Comparison of ENCODE assay signal across 7 cellular contexts in genomic region chr14:55354500-55354899, GRCh38. TPM values are rescaled to one million over a fixed set of nuclear protein-coding genes. Genes with fewer than 3 reads are reported as not detected.
DNase-seq lines count a peak whose midpoint lies in the region; ATAC-seq and TF ChIP-seq lines count a peak whose summit lies in the region.

No MANE protein-coding gene starts in this region.

- DNase-seq in NCI-H524 treated with DMSO at 0.1 percent for 48 hours (lab: John Stamatoyannopoulos, UW) (peak; percentile 68), naive B cell (peak; percentile 47), tibial artery (peak in 1 of 2 donors; percentile 67)
- DNase-seq in activated CD8-positive, alpha-beta memory T cell treated with anti-CD3 and anti-CD28 coated beads, Interleukin-2, amount 50 U/mL, for 4 hours = peak; percentile 57

- H3K27ac Mint-ChIP-seq in naive B cell = peak overlapping the region in 5 of 6 donors; percentile 5 to 83 (median 47)

- H3K36me3 ChIP-seq in tibial artery = peaks cover 10 to 54% (median 30%) of the 10 kb centered on the region in 3 donors

- TF ChIP-seq CTCF in GM12874 (IDR thresholded peaks at IDR 0.05; ENCODE audit: insufficient read depth, low read depth, low read length) = peak; percentile 72
- peak; percentile 49 to 50 for TF ChIP-seq CTCF in tibial artery (IDR thresholded peaks at IDR 0.05)

- no peaks in the 10 kb centered on the region for H3K27me3 Mint-ChIP-seq in naive B cell

- peaks cover 4 to 10% (median 10%) of the 10 kb centered on the region in 3 donors for H3K4me1 Mint-ChIP-seq in naive B cell

- no peaks in the 10 kb centered on the region for H3K27me3 ChIP-seq in tibial artery

- intact Hi-C loops in tibial artery (cut with DNase I; ENCODE audit: low total_unique reads) = no loop called here

- H3K4me1 ChIP-seq in tibial artery = no peaks in the 10 kb centered on the region

- no peak overlapping the region for H3K4me3 ChIP-seq in tibial artery

- peaks cover 9 to 13% of the 10 kb centered on the region in 2 donors for H3K36me3 Mint-ChIP-seq in naive B cell

- H3K27ac ChIP-seq in tibial artery = no peak overlapping the region

- no peak overlapping the region for H3K4me3 Mint-ChIP-seq in naive B cell

- H3K9me3 Mint-ChIP-seq in naive B cell = no peaks in the 10 kb centered on the region

- H3K9me3 ChIP-seq in tibial artery = no peaks in the 10 kb centered on the region

- peak; percentile 65 for ATAC-seq in HG03175 (IDR thresholded peaks at IDR 0.05; ENCODE audit: unreplicated experiment)
- ATAC-seq in esophagus mucosa = peak; percentile 67
- peak; percentile 92 to 94 for ATAC-seq in naive B cell (ENCODE audit: low read depth in 2 of 2)

RNA-seq across cellular contexts. Expression of gene ATG14, which starts 57.1 kb away (rescaled TPM):
- 5.3 TPM for total RNA-seq in esophagus mucosa
- polyA plus RNA-seq in naive B cell (ENCODE audit: low read depth in 6 of 6) = 1 to 10 TPM; 2.0 to 5.1 (median 4.4) TPM
